In the genomic region with DNA sequence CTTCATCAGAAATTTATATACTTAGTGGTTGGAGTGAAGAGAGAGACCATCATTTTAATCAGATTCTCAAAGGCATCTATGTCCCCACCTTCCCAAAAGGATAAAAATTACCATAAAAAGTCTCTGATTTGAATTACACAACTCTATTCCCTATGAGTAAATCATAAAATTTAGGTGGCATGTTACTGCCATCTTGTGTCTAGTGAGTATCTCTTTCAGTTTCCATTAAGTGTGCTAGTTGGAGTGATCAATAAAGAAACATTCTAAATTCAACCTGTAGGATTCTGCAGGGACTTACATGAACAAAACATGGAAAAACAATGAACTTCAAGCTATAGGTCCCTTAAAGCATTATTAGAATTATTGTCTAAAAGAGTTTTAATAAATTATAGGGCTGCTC, we compare ENCODE assay signal across 10 cellular contexts.
DNase-seq lines count a peak whose midpoint lies in the region; ATAC-seq and TF ChIP-seq lines count a peak whose summit lies in the region.
"Had no signal": no experiment of that assay in that cellular context is flagged by ENCODE, and none has a peak within 500 bp of the region (broad histone marks: within the 10 kb centered on the region; RNA-seq: fewer than 3 reads in every experiment).

No MANE protein-coding gene starts in this region.

- intact Hi-C loops in colonic mucosa (cut with DNase I), result loop anchor here (5.0 to 10.0 kb wide), 3 partner anchors 283 to 1483 kb away; no protein-coding TSS in a partner anchor

- H3K4me2 ChIP-seq in OCI-LY3 (ENCODE audit: low read length), result peak overlapping the region; percentile 41
- no peak overlapping the region for H3K4me2 ChIP-seq in fibroblast of lung (ENCODE audit: extremely low read depth, insufficient read depth, low read length)

- H3K9me3 Mint-ChIP-seq in HFFc6, result no peaks in the 10 kb centered on the region
- H3K9me3 Mint-ChIP-seq in stimulated activated effector memory CD8-positive, alpha-beta T cell treated with anti-CD3 and anti-CD28 coated beads, Interleukin-12 subunit alpha, Interleukin-12 subunit beta, amount 100 ng/mL, for 72 hours, result no peaks in the 10 kb centered on the region
- H3K9me3 Mint-ChIP-seq: activated B cell treated with CpG ODN at 0.5 μM for 24 hours had no signal

- H3K27ac Mint-ChIP-seq in HFFc6, result peak overlapping the region; percentile 79
- H3K27ac Mint-ChIP-seq in stimulated activated effector memory CD8-positive, alpha-beta T cell treated with anti-CD3 and anti-CD28 coated beads, Interleukin-12 subunit alpha, Interleukin-12 subunit beta, amount 100 ng/mL, for 72 hours, result no peak overlapping the region
- H3K27ac Mint-ChIP-seq: activated B cell treated with CpG ODN at 0.5 μM for 24 hours had no signal

- no peak overlapping the region for H3K27ac ChIP-seq in OCI-LY3 (ENCODE audit: low read length)
- H3K27ac ChIP-seq in fibroblast of lung (ENCODE audit: insufficient read depth, low read length), result peak overlapping the region; percentile 32
- no peak overlapping the region for H3K27ac ChIP-seq in colonic mucosa

- H3K9ac ChIP-seq in OCI-LY3 (ENCODE audit: low read length) (no peak overlapping the region), fibroblast of lung (ENCODE audit: insufficient read depth, low read length) (no peak overlapping the region), colonic mucosa (ENCODE audit: low read depth in 2 of 2, low read length in 2 of 2) (no peak overlapping the region)

- H3K9me3 ChIP-seq in OCI-LY3 (ENCODE audit: insufficient read depth, low read length) (no peaks in the 10 kb centered on the region), fibroblast of lung (ENCODE audit: control insufficient read depth, insufficient read depth, low read depth, low read length) (no peaks in the 10 kb centered on the region), colonic mucosa (no peaks in the 10 kb centered on the region)

- H3K4me3 ChIP-seq in OCI-LY3 (ENCODE audit: low read length) (peak overlapping the region; percentile 34), fibroblast of lung (replicated peaks in 1 of 4; ENCODE audit: control extremely low read depth in 1 of 4, insufficient read depth in 1 of 4, low read depth in 3 of 4, low read length in 4 of 4) (no peak overlapping the region), retinal pigment epithelial cell (ENCODE audit: low read length) (no peak overlapping the region), colonic mucosa (no peak overlapping the region)

- H3K79me2 ChIP-seq in OCI-LY3 (ENCODE audit: low read length), result no peaks in the 10 kb centered on the region
- H3K79me2 ChIP-seq in fibroblast of lung (ENCODE audit: control insufficient read depth, insufficient read depth, low read length), result no peaks in the 10 kb centered on the region

- TF ChIP-seq CTCF in HFFc6 (IDR thresholded peaks at IDR 0.05) (peak; percentile 78), OCI-LY3 (IDR thresholded peaks at IDR 0.05; ENCODE audit: low read depth, low read length) (peak; percentile 53), fibroblast of lung (conservative IDR thresholded peaks at IDR 0.05 in 1 of 2, IDR thresholded peaks at IDR 0.05 in 1 of 2; ENCODE audit: low read depth in 1 of 2, low read length in 2 of 2) (peak; percentile 8 to 47), retinal pigment epithelial cell (conservative IDR thresholded peaks at IDR 0.05; ENCODE audit: low read depth, low read length) (peak; percentile 25), colonic mucosa (IDR thresholded peaks at IDR 0.05) (no peak)

- H3K36me3 ChIP-seq in OCI-LY3 (replicated peaks; ENCODE audit: low read depth, low read length), result no peaks in the 10 kb centered on the region
- H3K36me3 ChIP-seq in fibroblast of lung (ENCODE audit: control insufficient read depth, insufficient read depth, low read length), result no peaks in the 10 kb centered on the region
- no peaks in the 10 kb centered on the region for H3K36me3 ChIP-seq in colonic mucosa

- ATAC-seq in stimulated activated effector memory CD8-positive, alpha-beta T cell treated with anti-CD3 and anti-CD28 coated beads, Interleukin-12 subunit alpha, Interleukin-12 subunit beta, amount 100 ng/mL, for 72 hours, result no peak

- H3K27me3 ChIP-seq in OCI-LY3 (ENCODE audit: low read depth, low read length), result no peaks in the 10 kb centered on the region
- H3K27me3 ChIP-seq in fibroblast of lung (ENCODE audit: control insufficient read depth, insufficient read depth, low read length), result no peaks in the 10 kb centered on the region
- no peaks in the 10 kb centered on the region for H3K27me3 ChIP-seq in colonic mucosa

- H3K4me1 ChIP-seq in OCI-LY3 (ENCODE audit: low read length) (no peaks in the 10 kb centered on the region), fibroblast of lung (ENCODE audit: control insufficient read depth, extremely low read depth, insufficient read depth, low read length) (peaks cover 5% of the 10 kb centered on the region), colonic mucosa (no peaks in the 10 kb centered on the region)

- DNase-seq in HFFc6, result peak; percentile 76
- DNase-seq in fibroblast of lung (ENCODE audit: low read depth in 2 of 2), result peak; percentile 44 to 86
- no peak for DNase-seq in retinal pigment epithelial cell (ENCODE audit: low read depth)
- DNase-seq in stimulated activated effector memory CD8-positive, alpha-beta T cell treated with anti-CD3 and anti-CD28 coated beads, Interleukin-12 subunit alpha, Interleukin-12 subunit beta, amount 100 ng/mL, for 72 hours (ENCODE audit: low spot score in 2 of 2), result no peak
- DNase-seq in NK-92 treated with Interleukin-12 subunit alpha and Interleukin-12 subunit beta, amount 100 ng/mL, for 24 hours (lab: John Stamatoyannopoulos, UW), result no peak
- no peak for DNase-seq in colonic mucosa
- DNase-seq in amygdala (lab: John Stamatoyannopoulos, UW), result no peak
- DNase-seq: activated B cell treated with CpG ODN at 0.5 μM for 24 hours, left cardiac atrium had no signal

- H2AFZ ChIP-seq in OCI-LY3 (ENCODE audit: low read depth, low read length) (no peak overlapping the region), fibroblast of lung (ENCODE audit: low read length) (no peak overlapping the region)

- H3K36me3 Mint-ChIP-seq in HFFc6 (ENCODE audit: low read depth), result no peaks in the 10 kb centered on the region
- no peaks in the 10 kb centered on the region for H3K36me3 Mint-ChIP-seq in stimulated activated effector memory CD8-positive, alpha-beta T cell treated with anti-CD3 and anti-CD28 coated beads, Interleukin-12 subunit alpha, Interleukin-12 subunit beta, amount 100 ng/mL, for 72 hours

- peak overlapping the region; percentile 28 for H3K4me3 Mint-ChIP-seq in HFFc6
- no peak overlapping the region for H3K4me3 Mint-ChIP-seq in stimulated activated effector memory CD8-positive, alpha-beta T cell treated with anti-CD3 and anti-CD28 coated beads, Interleukin-12 subunit alpha, Interleukin-12 subunit beta, amount 100 ng/mL, for 72 hours
- H3K4me3 Mint-ChIP-seq: activated B cell treated with CpG ODN at 0.5 μM for 24 hours had no signal

- no peaks in the 10 kb centered on the region; the same call in 1 of the 2 replicates for H3K27me3 Mint-ChIP-seq in HFFc6 (ENCODE audit: insufficient read depth)
- H3K27me3 Mint-ChIP-seq: activated B cell treated with CpG ODN at 0.5 μM for 24 hours had no signal

- H4K20me1 ChIP-seq in OCI-LY3 (ENCODE audit: insufficient read depth, low read length), result no peaks in the 10 kb centered on the region
- H4K20me1 ChIP-seq in fibroblast of lung (ENCODE audit: control insufficient read depth, extremely low read depth, insufficient read depth, low read length), result no peaks in the 10 kb centered on the region

- peaks cover 74% of the 10 kb centered on the region for H3K4me1 Mint-ChIP-seq in HFFc6 (ENCODE audit: low read depth)
- no peaks in the 10 kb centered on the region for H3K4me1 Mint-ChIP-seq in stimulated activated effector memory CD8-positive, alpha-beta T cell treated with anti-CD3 and anti-CD28 coated beads, Interleukin-12 subunit alpha, Interleukin-12 subunit beta, amount 100 ng/mL, for 72 hours
- H3K4me1 Mint-ChIP-seq: activated B cell treated with CpG ODN at 0.5 μM for 24 hours had no signal

Comparison
In these comparisons a context has a peak if more than half of its experiments do, and no peak if none do; other contexts are left out.
1. DNase-seq: peak in HFFc6 (single experiment) and fibroblast of lung (2 of 2); none in retinal pigment epithelial cell (single experiment), stimulated activated effector memory CD8-positive, alpha-beta T cell treated with anti-CD3 and anti-CD28 coated beads, Interleukin-12 subunit alpha, Interleukin-12 subunit beta, amount 100 ng/mL, for 72 hours (0 of 2), NK-92 treated with Interleukin-12 subunit alpha and Interleukin-12 subunit beta, amount 100 ng/mL, for 24 hours (single experiment), colonic mucosa (single experiment) and amygdala (0 of 56).